14 cellular contexts compared by ENCODE assay signal in genomic region chr2:61492476-61492875, GRCh38. TPM values are rescaled to one million over a fixed set of nuclear protein-coding genes. Genes with fewer than 3 reads are reported as not detected.
DNase-seq lines count a peak whose midpoint lies in the region; ATAC-seq and TF ChIP-seq lines count a peak whose summit lies in the region.
"Had no signal": no experiment of that assay in that cellular context is flagged by ENCODE, and none has a peak within 500 bp of the region (broad histone marks: within the 10 kb centered on the region; RNA-seq: fewer than 3 reads in every experiment).

No MANE protein-coding gene starts in this region.

- no peaks in the 10 kb centered on the region for H3K9me3 ChIP-seq in CD8-positive, alpha-beta T cell (ENCODE audit: low read length)
- H3K9me3 ChIP-seq: A549 had no signal

- H3K27me3 Mint-ChIP-seq in activated naive CD4-positive, alpha-beta T cell treated with anti-CD3 and anti-CD28 coated beads, Interleukin-2, amount 50 U/mL, for 24 hours, result no peaks in the 10 kb centered on the region
- H3K27me3 Mint-ChIP-seq in CD8-positive, alpha-beta T cell (ENCODE audit: low read depth), result no peaks in the 10 kb centered on the region
- H3K27me3 Mint-ChIP-seq in activated CD4-positive, alpha-beta memory T cell treated with anti-CD3 and anti-CD28 coated beads, Interleukin-2, amount 10 ng/mL, durations not matched to agents 7 days and 5 days, result no peaks in the 10 kb centered on the region
- H3K27me3 Mint-ChIP-seq in naive thymus-derived CD8-positive, alpha-beta T cell, result no peaks in the 10 kb centered on the region

- DNase-seq in activated naive CD4-positive, alpha-beta T cell treated with anti-CD3 and anti-CD28 coated beads, Interleukin-2, amount 50 U/mL, for 72 hours (ENCODE audit: low spot score in 2 of 2), result no peak
- DNase-seq in CD8-positive, alpha-beta T cell, result no peak
- DNase-seq in activated CD4-positive, alpha-beta memory T cell treated with anti-CD3 and anti-CD28 coated beads, Interleukin-2, amount 10 ng/mL, durations not matched to agents 7 days and 5 days, result no peak
- no peak for DNase-seq in naive thymus-derived CD8-positive, alpha-beta T cell
- DNase-seq in T-helper 9 cell, result no peak
- DNase-seq in hippocampal formation (lab: John Stamatoyannopoulos, UW), result no peak
- DNase-seq: H7, NCI-H1092 treated with DMSO at 0.1 percent for 48 hours, NCI-H1694, NCI-H345, NCI-H526 treated with DMSO at 0.1 percent for 48 hours had no signal

- no peaks in the 10 kb centered on the region for H3K27me3 ChIP-seq in CD8-positive, alpha-beta T cell (ENCODE audit: insufficient read depth, low read length)

- H3K36me3 Mint-ChIP-seq in activated naive CD4-positive, alpha-beta T cell treated with anti-CD3 and anti-CD28 coated beads, Interleukin-2, amount 50 U/mL, for 24 hours, result peaks cover 25% of the 10 kb centered on the region
- H3K36me3 Mint-ChIP-seq in activated naive CD4-positive, alpha-beta T cell treated with anti-CD3 and anti-CD28 coated beads, Interleukin-2, amount 50 U/mL, for 72 hours, result peaks cover 10 to 33% of the 10 kb centered on the region in 2 donors
- peaks cover 78% of the 10 kb centered on the region for H3K36me3 Mint-ChIP-seq in CD8-positive, alpha-beta T cell
- peaks cover 72% of the 10 kb centered on the region for H3K36me3 Mint-ChIP-seq in activated CD4-positive, alpha-beta memory T cell treated with anti-CD3 and anti-CD28 coated beads, Interleukin-2, amount 10 ng/mL, durations not matched to agents 7 days and 5 days (ENCODE audit: low read depth)
- peaks cover 0 to 90% (median 19%) of the 10 kb centered on the region in 3 donors for H3K36me3 Mint-ChIP-seq in naive thymus-derived CD8-positive, alpha-beta T cell

- peak overlapping the region; percentile 47 for H3K27ac Mint-ChIP-seq in activated naive CD4-positive, alpha-beta T cell treated with anti-CD3 and anti-CD28 coated beads, Interleukin-2, amount 50 U/mL, for 24 hours
- no peak overlapping the region for H3K27ac Mint-ChIP-seq in activated naive CD4-positive, alpha-beta T cell treated with anti-CD3 and anti-CD28 coated beads, Interleukin-2, amount 50 U/mL, for 72 hours
- peak overlapping the region; percentile 17 for H3K27ac Mint-ChIP-seq in CD8-positive, alpha-beta T cell
- peak overlapping the region; percentile 8 for H3K27ac Mint-ChIP-seq in activated CD4-positive, alpha-beta memory T cell treated with anti-CD3 and anti-CD28 coated beads, Interleukin-2, amount 10 ng/mL, durations not matched to agents 7 days and 5 days
- H3K27ac Mint-ChIP-seq in naive thymus-derived CD8-positive, alpha-beta T cell, result peak overlapping the region in 8 of 10 donors; percentile 36 to 89 (median 53)

- CTCF ChIA-PET in CD8-positive, alpha-beta T cell (lab: Charles Lee), result interaction anchor here (1.8 kb wide), 1 partner anchor 66 kb away, joined by 11 read pairs; no protein-coding TSS in a partner anchor
- CTCF ChIA-PET in activated CD4-positive, alpha-beta memory T cell treated with anti-CD3 and anti-CD28 coated beads, Interleukin-2, amount 10 ng/mL, durations not matched to agents 7 days and 5 days (lab: Charles Lee), result no interaction called here

- H3K4me1 Mint-ChIP-seq in activated naive CD4-positive, alpha-beta T cell treated with anti-CD3 and anti-CD28 coated beads, Interleukin-2, amount 50 U/mL, for 24 hours, result peaks cover 21% of the 10 kb centered on the region
- peaks cover 22% of the 10 kb centered on the region for H3K4me1 Mint-ChIP-seq in CD8-positive, alpha-beta T cell (ENCODE audit: low read depth)
- H3K4me1 Mint-ChIP-seq in activated CD4-positive, alpha-beta memory T cell treated with anti-CD3 and anti-CD28 coated beads, Interleukin-2, amount 10 ng/mL, durations not matched to agents 7 days and 5 days, result peaks cover 22% of the 10 kb centered on the region
- peaks cover 10 to 19% (median 14%) of the 10 kb centered on the region in 4 donors for H3K4me1 Mint-ChIP-seq in naive thymus-derived CD8-positive, alpha-beta T cell

- H3K27ac ChIP-seq in CD8-positive, alpha-beta T cell (ENCODE audit: low read depth, low read length), result no peak overlapping the region
- H3K27ac ChIP-seq: A549 had no signal

- POLR2A ChIA-PET in CD8-positive, alpha-beta T cell (lab: Charles Lee), result interaction anchor here (1.3 kb wide), 1 partner anchor 11 kb away, joined by 6 read pairs; no protein-coding TSS in a partner anchor
- POLR2A ChIA-PET in activated CD4-positive, alpha-beta memory T cell treated with anti-CD3 and anti-CD28 coated beads, Interleukin-2, amount 10 ng/mL, durations not matched to agents 7 days and 5 days (lab: Charles Lee), result interaction anchor here (1.1 to 1.9 kb wide), 2 partner anchors 23 to 46 kb away, joined by 4 read pairs; partner anchors contain the start of gene XPO1
- POLR2A ChIA-PET in naive thymus-derived CD8-positive, alpha-beta T cell (lab: Charles Lee), result interaction anchor here (1.1 to 1.7 kb wide), 2 partner anchors 43 to 66 kb away, joined by 3 to 5 read pairs; no protein-coding TSS in a partner anchor

- no peak overlapping the region for H3K4me3 Mint-ChIP-seq in activated naive CD4-positive, alpha-beta T cell treated with anti-CD3 and anti-CD28 coated beads, Interleukin-2, amount 50 U/mL, for 24 hours
- no peak overlapping the region for H3K4me3 Mint-ChIP-seq in CD8-positive, alpha-beta T cell
- H3K4me3 Mint-ChIP-seq in activated CD4-positive, alpha-beta memory T cell treated with anti-CD3 and anti-CD28 coated beads, Interleukin-2, amount 10 ng/mL, durations not matched to agents 7 days and 5 days, result no peak overlapping the region
- no peak overlapping the region for H3K4me3 Mint-ChIP-seq in naive thymus-derived CD8-positive, alpha-beta T cell

- no peak for TF ChIP-seq CTCF in CD8-positive, alpha-beta T cell (IDR thresholded peaks at IDR 0.05)

- H3K4me3 ChIP-seq in CD8-positive, alpha-beta T cell (ENCODE audit: low read depth, low read length), result no peak overlapping the region
- H3K4me3 ChIP-seq: A549 had no signal

- H3K9me3 Mint-ChIP-seq in activated naive CD4-positive, alpha-beta T cell treated with anti-CD3 and anti-CD28 coated beads, Interleukin-2, amount 50 U/mL, for 24 hours, result no peaks in the 10 kb centered on the region
- no peaks in the 10 kb centered on the region for H3K9me3 Mint-ChIP-seq in activated naive CD4-positive, alpha-beta T cell treated with anti-CD3 and anti-CD28 coated beads, Interleukin-2, amount 50 U/mL, for 72 hours
- H3K9me3 Mint-ChIP-seq in CD8-positive, alpha-beta T cell, result no peaks in the 10 kb centered on the region
- H3K9me3 Mint-ChIP-seq in activated CD4-positive, alpha-beta memory T cell treated with anti-CD3 and anti-CD28 coated beads, Interleukin-2, amount 10 ng/mL, durations not matched to agents 7 days and 5 days, result no peaks in the 10 kb centered on the region
- no peaks in the 10 kb centered on the region for H3K9me3 Mint-ChIP-seq in naive thymus-derived CD8-positive, alpha-beta T cell

- H3K4me1 ChIP-seq in CD8-positive, alpha-beta T cell (ENCODE audit: insufficient read depth, low read length), result peaks cover 17% of the 10 kb centered on the region

- intact Hi-C loops in CD8-positive, alpha-beta T cell (cut with DNase I, micrococcal nuclease), result loop anchor here (5.0 kb wide), 2 partner anchors 45 to 65 kb away; partner anchors contain the start of gene XPO1 (in 1 of the 2)

- peaks cover 61% of the 10 kb centered on the region for H3K36me3 ChIP-seq in CD8-positive, alpha-beta T cell (ENCODE audit: insufficient read depth, low read length)

- no peak for ATAC-seq in activated naive CD4-positive, alpha-beta T cell treated with anti-CD3 and anti-CD28 coated beads, Interleukin-2, amount 50 U/mL, for 72 hours
- ATAC-seq in CD8-positive, alpha-beta T cell, result no peak
- ATAC-seq in naive thymus-derived CD8-positive, alpha-beta T cell, result no peak
- no peak for ATAC-seq in HG02981 (IDR thresholded peaks at IDR 0.05; ENCODE audit: unreplicated experiment)
- ATAC-seq: A549 had no signal

RNA-seq across cellular contexts. Expression of gene USP34, which starts 21.6 kb away (rescaled TPM):
- total RNA-seq in activated naive CD4-positive, alpha-beta T cell treated with anti-CD3 and anti-CD28 coated beads, Interleukin-2, amount 50 U/mL, for 72 hours, result 100 to 1,000 TPM; 111 to 126 TPM
- 100 to 1,000 TPM in 1 of 2 experiments, 10 to 100 TPM in 1; 99.6 to 103 TPM for total RNA-seq in CD8-positive, alpha-beta T cell
- total RNA-seq in activated CD4-positive, alpha-beta memory T cell treated with anti-CD3 and anti-CD28 coated beads, Interleukin-2, amount 10 ng/mL, durations not matched to agents 7 days and 5 days, result 10 to 100 TPM; 77.5 to 79.4 TPM
- total RNA-seq in naive thymus-derived CD8-positive, alpha-beta T cell, result 100 to 1,000 TPM; 153 to 157 TPM
- 10 to 100 TPM; 14.5 to 19.1 (median 17.6) TPM for polyA plus RNA-seq in naive thymus-derived CD8-positive, alpha-beta T cell

RNA-seq across cellular contexts. Expression of gene XPO1, which starts 45.7 kb away (rescaled TPM):
- total RNA-seq in activated naive CD4-positive, alpha-beta T cell treated with anti-CD3 and anti-CD28 coated beads, Interleukin-2, amount 50 U/mL, for 72 hours, result 100 to 1,000 TPM; 208 to 300 TPM
- 10 to 100 TPM; 96.6 TPM for total RNA-seq in CD8-positive, alpha-beta T cell
- 100 to 1,000 TPM; 166 to 172 TPM for total RNA-seq in activated CD4-positive, alpha-beta memory T cell treated with anti-CD3 and anti-CD28 coated beads, Interleukin-2, amount 10 ng/mL, durations not matched to agents 7 days and 5 days
- 100 to 1,000 TPM; 196 to 221 TPM for total RNA-seq in naive thymus-derived CD8-positive, alpha-beta T cell
- polyA plus RNA-seq in naive thymus-derived CD8-positive, alpha-beta T cell, result 10 to 100 TPM; 27.3 to 43.5 (median 32.8) TPM

Comparison
In these comparisons a context has a peak if more than half of its experiments do, and no peak if none do; other contexts are left out.
1. H3K27ac Mint-ChIP-seq: peak in activated naive CD4-positive, alpha-beta T cell treated with anti-CD3 and anti-CD28 coated beads, Interleukin-2, amount 50 U/mL, for 24 hours (single experiment), CD8-positive, alpha-beta T cell (single experiment), activated CD4-positive, alpha-beta memory T cell treated with anti-CD3 and anti-CD28 coated beads, Interleukin-2, amount 10 ng/mL, durations not matched to agents 7 days and 5 days (single experiment) and naive thymus-derived CD8-positive, alpha-beta T cell (8 of 10); none in activated naive CD4-positive, alpha-beta T cell treated with anti-CD3 and anti-CD28 coated beads, Interleukin-2, amount 50 U/mL, for 72 hours (0 of 2).